Comparison of ENCODE assay signal across 1 cellular context in genomic region chr14:100428727-100429126, GRCh38.
TF ChIP-seq lines count a peak whose summit lies in the region.

No MANE protein-coding gene starts in this region.

TF ChIP-seq in HepG2, 621 proteins besides CTCF, POLR2A, EP300 and RAD21:
- TF ChIP-seq E2F2 (CRISPR knock-in tag; IDR thresholded peaks at IDR 0.05; ENCODE audit: borderline replicate concordance) (no peak), MED1 (CRISPR knock-in tag; IDR thresholded peaks at IDR 0.05) (peak; percentile 1; the same call in 1 of the 2 replicates)
